ENCODE assay signal across 11 cellular contexts in the genomic region with DNA sequence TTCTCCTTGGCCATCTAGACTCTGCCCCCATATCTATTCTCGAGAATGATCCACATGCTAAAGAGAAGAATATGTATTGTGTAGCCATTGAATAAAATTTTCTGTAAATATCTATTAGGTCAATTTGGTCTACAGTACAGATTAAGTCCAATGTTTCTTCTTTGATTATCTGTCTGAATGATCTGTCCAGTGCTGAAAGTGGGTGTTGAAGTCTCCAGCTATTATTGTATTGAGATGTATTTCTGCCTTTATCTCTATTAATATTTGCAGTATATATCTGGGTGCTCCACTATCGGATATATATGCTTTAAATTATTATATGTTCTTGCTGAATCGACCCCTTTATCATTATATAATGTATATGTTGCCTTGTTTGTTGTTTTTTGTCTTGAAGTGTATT.
"Had no signal": no experiment of that assay in that cellular context is flagged by ENCODE, and none has a peak within 500 bp of the region (broad histone marks: within the 10 kb centered on the region; RNA-seq: fewer than 3 reads in every experiment).

No MANE protein-coding gene starts in this region.

- H3K27ac ChIP-seq: GM23248 had no signal

- FAIRE-seq: H1, H54 had no signal

- H3K4me1 ChIP-seq: HAP-1 had no signal

- H3K9me3 ChIP-seq: HAP-1 had no signal

- ATAC-seq: GM23338, HCT116 had no signal

- H3K4me3 ChIP-seq: GM23248, GM23338, HAP-1 had no signal

- DNase-seq: GM23248, GOT3, H7, H9, HCEC 1CT, HFFc6 had no signal

- H3K4me2 ChIP-seq: GM23338 had no signal
